In the genomic region with DNA sequence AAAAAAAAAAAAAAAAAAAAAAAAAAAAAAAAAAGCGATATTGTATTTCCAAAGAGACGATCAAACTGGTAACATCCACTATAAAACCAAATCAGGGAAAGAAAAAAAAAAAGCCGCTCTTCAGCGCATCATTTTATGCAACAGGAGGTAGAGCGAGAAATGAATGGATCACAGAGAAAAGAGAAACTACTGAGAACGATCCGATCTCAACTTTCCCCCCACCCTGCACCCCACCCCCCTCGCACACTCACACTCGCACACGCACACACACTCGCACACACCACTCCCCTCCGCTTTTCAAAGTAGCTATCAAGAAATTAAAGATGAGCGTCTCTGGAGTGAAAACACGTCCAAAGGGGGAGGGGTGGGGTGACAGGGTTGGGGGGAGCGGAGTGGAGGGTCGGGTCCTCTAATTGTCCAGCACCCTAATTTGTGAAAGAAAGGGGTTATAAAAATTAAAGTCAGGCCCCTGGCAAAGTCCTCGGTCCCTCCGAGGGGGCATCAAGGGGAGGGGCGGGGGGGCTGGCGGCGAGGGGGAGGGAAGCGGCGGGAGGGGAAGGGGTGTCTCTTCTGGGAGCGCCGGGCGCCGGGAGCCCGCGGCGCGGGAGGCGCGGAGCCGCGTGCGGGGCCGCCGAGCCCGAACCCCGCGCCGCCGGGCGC, we compare ENCODE assay signal across 8 cellular contexts. TPM values are rescaled to one million over a fixed set of nuclear protein-coding genes. Genes with fewer than 3 reads are reported as not detected.
DNase-seq lines count a peak whose midpoint lies in the region; ATAC-seq, FAIRE-seq and TF ChIP-seq lines count a peak whose summit lies in the region.

No MANE protein-coding gene starts in this region.

- no peak for FAIRE-seq in small intestine (lab: Jason Lieb, UNC)

- H3K4me3 ChIP-seq in small intestine (ENCODE audit: low read depth in 1 of 2, low read length in 2 of 2) = peak overlapping the region; percentile 58 to 67

- H3K36me3 Mint-ChIP-seq in activated CD8-positive, alpha-beta memory T cell treated with anti-CD3 and anti-CD28 coated beads, Interleukin-2, amount 10 ng/mL, durations not matched to agents 7 days and 5 days = peaks cover 6% of the 10 kb centered on the region
- H3K36me3 Mint-ChIP-seq in brain = peaks cover 15% of the 10 kb centered on the region

- no peaks in the 10 kb centered on the region for H3K36me3 ChIP-seq in small intestine (ENCODE audit: control insufficient read depth in 2 of 2, insufficient read depth in 2 of 2, low read length in 2 of 2)

- CTCF ChIA-PET in activated CD8-positive, alpha-beta memory T cell treated with anti-CD3 and anti-CD28 coated beads, Interleukin-2, amount 10 ng/mL, durations not matched to agents 7 days and 5 days (lab: Charles Lee) = no interaction called here

- H3K9me3 ChIP-seq in small intestine (ENCODE audit: control insufficient read depth, low read depth) = no peaks in the 10 kb centered on the region

- peak overlapping the region in 1 of 2 donors; percentile 67 for H3K27ac ChIP-seq in small intestine (ENCODE audit: low read depth in 1 of 2, low read length in 1 of 2)

- H3K4me1 ChIP-seq in small intestine (ENCODE audit: control insufficient read depth in 2 of 2, insufficient read depth in 1 of 2, low read depth in 1 of 2, low read length in 1 of 2) = peaks cover 0 to 3% of the 10 kb centered on the region in 2 donors

- no peak for ATAC-seq in activated CD8-positive, alpha-beta memory T cell treated with anti-CD3 and anti-CD28 coated beads, Interleukin-2, amount 10 ng/mL, durations not matched to agents 7 days and 5 days

- no peaks in the 10 kb centered on the region for H3K27me3 ChIP-seq in small intestine (ENCODE audit: control insufficient read depth in 2 of 2, insufficient read depth in 2 of 2, low read length in 2 of 2)

- peaks cover 13% of the 10 kb centered on the region for H3K4me1 Mint-ChIP-seq in activated CD8-positive, alpha-beta memory T cell treated with anti-CD3 and anti-CD28 coated beads, Interleukin-2, amount 10 ng/mL, durations not matched to agents 7 days and 5 days
- peaks cover 34% of the 10 kb centered on the region for H3K4me1 Mint-ChIP-seq in brain

- peak overlapping the region; percentile 56 for H3K4me3 Mint-ChIP-seq in activated CD8-positive, alpha-beta memory T cell treated with anti-CD3 and anti-CD28 coated beads, Interleukin-2, amount 10 ng/mL, durations not matched to agents 7 days and 5 days
- peak overlapping the region; percentile 86 to 94 (median 90) for H3K4me3 Mint-ChIP-seq in brain

- H3K9me3 Mint-ChIP-seq in activated CD8-positive, alpha-beta memory T cell treated with anti-CD3 and anti-CD28 coated beads, Interleukin-2, amount 10 ng/mL, durations not matched to agents 7 days and 5 days (ENCODE audit: low read depth) = no peaks in the 10 kb centered on the region
- peaks cover 0 to 5% (median 0%) of the 10 kb centered on the region in 5 experiments for H3K9me3 Mint-ChIP-seq in brain

- H3K27ac Mint-ChIP-seq in activated CD8-positive, alpha-beta memory T cell treated with anti-CD3 and anti-CD28 coated beads, Interleukin-2, amount 10 ng/mL, durations not matched to agents 7 days and 5 days = no peak overlapping the region
- H3K27ac Mint-ChIP-seq in brain = peak overlapping the region; percentile 94 to 99 (median 96)

- no peak for DNase-seq in activated CD8-positive, alpha-beta memory T cell treated with anti-CD3 and anti-CD28 coated beads, Interleukin-2, amount 10 ng/mL, durations not matched to agents 7 days and 5 days
- DNase-seq in activated CD8-positive, alpha-beta memory T cell treated with anti-CD3 and anti-CD28 coated beads, Interleukin-2, amount 50 U/mL, for 48 hours = no peak
- DNase-seq in NCI-H69 (lab: John Stamatoyannopoulos, UW) = peak; percentile 95
- DNase-seq in iPS-NIHi11 (ENCODE audit: low spot score) = peak; percentile 58
- DNase-seq in small intestine = no peak
- DNase-seq in stimulated activated CD4-positive, alpha-beta T cell treated with anti-CD3 and anti-CD28 coated beads, Interleukin-2, amount 100 ng/mL, for 24 hours = no peak
- no peak for DNase-seq in mucosa of gallbladder (ENCODE audit: low spot score)

- no peak for TF ChIP-seq CTCF in brain (conservative IDR thresholded peaks at IDR 0.05)

- H3K27me3 Mint-ChIP-seq in activated CD8-positive, alpha-beta memory T cell treated with anti-CD3 and anti-CD28 coated beads, Interleukin-2, amount 10 ng/mL, durations not matched to agents 7 days and 5 days = peaks cover 53% of the 10 kb centered on the region
- H3K27me3 Mint-ChIP-seq in brain = peaks cover 24% of the 10 kb centered on the region

- 1 to 2% (median 1%) methylated on average over 18 to 43 of the region's 44 CpGs for WGBS in small intestine, 3 donors

RNA-seq across cellular contexts. Expression of a gene that starts 0.5 kb away (rescaled TPM):
- 1 to 10 TPM; 1.2 to 2.0 TPM for total RNA-seq in activated CD8-positive, alpha-beta memory T cell treated with anti-CD3 and anti-CD28 coated beads, Interleukin-2, amount 10 ng/mL, durations not matched to agents 7 days and 5 days
- polyA plus RNA-seq in brain (ENCODE audit: insufficient read depth, low read depth, low replicate concordance) (29.3 TPM), small intestine (10 to 100 TPM in 1 of 3 donors, 1 to 10 TPM in 1, under 1 TPM in 1; 0.67 to 16.9 (median 6.2) TPM)
- 44.5 TPM for total RNA-seq in mucosa of gallbladder

Comparison
In these comparisons a context has a peak if more than half of its experiments do, and no peak if none do; other contexts are left out.
1. DNase-seq: peak in NCI-H69 (single experiment) and iPS-NIHi11 (single experiment); none in activated CD8-positive, alpha-beta memory T cell treated with anti-CD3 and anti-CD28 coated beads, Interleukin-2, amount 10 ng/mL, durations not matched to agents 7 days and 5 days (single experiment), activated CD8-positive, alpha-beta memory T cell treated with anti-CD3 and anti-CD28 coated beads, Interleukin-2, amount 50 U/mL, for 48 hours (single experiment), small intestine (single experiment), stimulated activated CD4-positive, alpha-beta T cell treated with anti-CD3 and anti-CD28 coated beads, Interleukin-2, amount 100 ng/mL, for 24 hours (0 of 2) and mucosa of gallbladder (single experiment).
2. RNA of a gene that starts 0.5 kb away (total RNA-seq): 44.5 TPM in mucosa of gallbladder (single experiment); 1.2 to 2.0 TPM in activated CD8-positive, alpha-beta memory T cell treated with anti-CD3 and anti-CD28 coated beads, Interleukin-2, amount 10 ng/mL, durations not matched to agents 7 days and 5 days; every median in the first group is over 10 times any median in the second.